Comparison of ENCODE assay signal across 13 cellular contexts in the genomic region with DNA sequence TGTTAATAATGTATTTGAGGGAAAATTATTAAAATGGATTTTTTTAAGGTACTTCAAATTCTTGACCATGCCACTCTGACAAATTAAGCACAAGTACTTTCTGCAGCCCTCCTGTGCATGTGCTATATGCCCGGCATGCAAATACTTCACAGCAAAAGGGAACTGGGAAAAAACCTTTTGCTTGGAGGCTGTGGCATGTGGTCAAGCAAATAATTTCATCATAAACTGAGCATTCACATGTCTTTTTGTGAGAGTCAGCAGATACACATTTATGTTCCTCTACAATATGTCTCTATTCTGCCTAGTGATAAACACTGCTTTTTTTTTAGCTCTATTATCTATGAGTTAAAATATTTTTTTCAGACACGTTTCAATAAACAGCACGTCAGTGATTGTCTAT. TPM values are rescaled to one million over a fixed set of nuclear protein-coding genes. Genes with fewer than 3 reads are reported as not detected.
DNase-seq lines count a peak whose midpoint lies in the region; ATAC-seq and TF ChIP-seq lines count a peak whose summit lies in the region.
"Had no signal": no experiment of that assay in that cellular context is flagged by ENCODE, and none has a peak within 500 bp of the region (broad histone marks: within the 10 kb centered on the region; RNA-seq: fewer than 3 reads in every experiment).

No MANE protein-coding gene starts in this region.

- H3K4me1 ChIP-seq in IMR-90 (ENCODE audit: control insufficient read depth, insufficient read depth, low read length) (peaks cover 8% of the 10 kb centered on the region), sigmoid colon (peaks cover 0 to 19% (median 9%) of the 10 kb centered on the region in 4 donors)
- H3K4me1 ChIP-seq: parathyroid adenoma, Peyer's patch had no signal

- POLR2A ChIA-PET in IMR-90 (lab: Charles Lee; ENCODE audit: unreplicated experiment) = no interaction called here

- H3K27me3 Mint-ChIP-seq in stimulated activated naive B cell treated with anti-CD40 and anti-IgM and Interleukin-4, amounts not matched to agents 10 μg/mL and 1 μg/mL and 100 μg/mL, for 72 hours = no peaks in the 10 kb centered on the region

- H3K27me3 ChIP-seq in IMR-90 (ENCODE audit: control insufficient read depth, insufficient read depth, low read length) = no peaks in the 10 kb centered on the region
- no peaks in the 10 kb centered on the region for H3K27me3 ChIP-seq in sigmoid colon
- H3K27me3 ChIP-seq: Peyer's patch had no signal

- H2BK5ac ChIP-seq in IMR-90 (ENCODE audit: low read depth, low read length, poor library complexity, severe bottlenecking) = peak overlapping the region; percentile 63

- no peak overlapping the region for H2AK9ac ChIP-seq in IMR-90 (replicated peaks; ENCODE audit: low read depth, low read length, poor library complexity)

- H3K27ac ChIP-seq in IMR-90 (ENCODE audit: insufficient read depth, low read length) (peak overlapping the region; percentile 55), sigmoid colon (peak overlapping the region in 2 of 4 donors; percentile 50 to 57)
- H3K27ac ChIP-seq: parathyroid adenoma, Peyer's patch had no signal

- 0 out of 2 replicates have a peak overlapping the region, but pooled peaks have one; percentile 13 for H4K91ac ChIP-seq in IMR-90 (ENCODE audit: insufficient read depth, low read depth, low read length)

- H2BK120ac ChIP-seq in IMR-90 (ENCODE audit: low read depth, low read length) = peak overlapping the region; percentile 52; the same call in 1 of the 2 replicates

- no peak overlapping the region for H3K9ac ChIP-seq in IMR-90 (ENCODE audit: low read depth, low read length)
- H3K9ac ChIP-seq: parathyroid adenoma had no signal

- peaks cover 6% of the 10 kb centered on the region for H3K9me3 ChIP-seq in IMR-90 (ENCODE audit: control insufficient read depth, insufficient read depth, low read length)
- no peaks in the 10 kb centered on the region for H3K9me3 ChIP-seq in sigmoid colon
- H3K9me3 ChIP-seq: Peyer's patch had no signal

- H3K9me3 Mint-ChIP-seq in stimulated activated naive B cell treated with anti-CD40 and anti-IgM and Interleukin-4, amounts not matched to agents 10 μg/mL and 1 μg/mL and 100 μg/mL, for 72 hours = peaks cover 13 to 16% of the 10 kb centered on the region in 2 donors

- WGBS in IMR-90 (ENCODE audit: extremely low coverage in 2 of 2, insufficient read length in 1 of 2), 2 experiments = no CpG with 5 or more reads among the region's 3 CpGs
- WGBS in sigmoid colon, 2 donors = 57% methylated on average over 3 of the region's 3 CpGs

- dilution Hi-C loops in IMR-90 (cut with HindIII; ENCODE audit: low sequenced_read_pairs, unreplicated experiment) = no loop called here

- peak overlapping the region; percentile 17 to 37; a peak in 2 of 4 replicates for H4K8ac ChIP-seq in IMR-90 (ENCODE audit: low read depth in 2 of 2, low read length in 2 of 2)

- BruUV-seq in IMR-90 (replicated peaks; lab: Mats Ljungman, UMichigan) = no TSS peak

- no peak overlapping the region for H3K56ac ChIP-seq in IMR-90 (ENCODE audit: extremely low read depth, insufficient read depth, low read length)

- peak; percentile 42 for ATAC-seq in Right ventricle myocardium inferior
- peak; percentile 36 for ATAC-seq in IMR-90 (ENCODE audit: low read depth)
- ATAC-seq in stimulated activated naive B cell treated with anti-CD40 and anti-IgM and Interleukin-4, amounts not matched to agents 10 μg/mL and 1 μg/mL and 100 μg/mL, for 72 hours (replicated peaks) = peak; percentile 63 to 78
- ATAC-seq in GM21367 (IDR thresholded peaks at IDR 0.05; ENCODE audit: unreplicated experiment) = no peak
- ATAC-seq: left colon had no signal

- H3K23ac ChIP-seq in IMR-90 (ENCODE audit: low read depth, low read length) = no peak overlapping the region

- TF ChIP-seq POLR2A in IMR-90 (IDR thresholded peaks at IDR 0.05; ENCODE audit: low read depth, low read length) (no peak), sigmoid colon (IDR thresholded peaks at IDR 0.05) (no peak)

- H3K4me3 ChIP-seq in IMR-90 (ENCODE audit: insufficient read depth, low read depth, low read length) = no peak overlapping the region
- H3K4me3 ChIP-seq in cardiac fibroblast (replicated peaks in 1 of 2; ENCODE audit: low read depth in 2 of 2, low read length in 2 of 2) = no peak overlapping the region
- H3K4me3 ChIP-seq in sigmoid colon = no peak overlapping the region
- H3K4me3 ChIP-seq: Peyer's patch had no signal

- no peaks in the 10 kb centered on the region for H4K20me1 ChIP-seq in IMR-90 (ENCODE audit: insufficient read depth, low read length)

- no peak for TF ChIP-seq EP300 in sigmoid colon (IDR thresholded peaks at IDR 0.05)

- H2AFZ ChIP-seq in IMR-90 (replicated peaks; ENCODE audit: low read length, poor library complexity) = no peak overlapping the region
- H2AFZ ChIP-seq: parathyroid adenoma had no signal

- DNase-seq in Right ventricle myocardium inferior (ENCODE audit: missing footprints) (no peak), cardiac septum (ENCODE audit: low spot score) (no peak), IMR-90 (peak; percentile 73), cardiac fibroblast (ENCODE audit: low read depth in 2 of 2) (peak; percentile 31 to 52), sigmoid colon (no peak)
- DNase-seq in stimulated activated naive B cell treated with anti-CD40 and anti-IgM and Interleukin-4, amounts not matched to agents 10 μg/mL and 1 μg/mL and 100 μg/mL, for 72 hours = no peak
- DNase-seq in activated T-cell treated with anti-CD3 and anti-CD28 coated beads, Interleukin-2, amount 50 U/mL, for 1 hour = no peak
- DNase-seq: DMS153, left colon, NCI-H2081 treated with DMSO at 0.1 percent for 48 hours, Peyer's patch had no signal

- H3K4ac ChIP-seq in IMR-90 (ENCODE audit: low read depth, low read length) = no peak overlapping the region

- H3K4me2 ChIP-seq in IMR-90 (ENCODE audit: low read depth, low read length) = no peak overlapping the region; the same call in 1 of the 2 replicates

- CTCF ChIA-PET in IMR-90 (lab: Yijun Ruan, JAX) = no interaction called here

- H3K9me1 ChIP-seq in IMR-90 (ENCODE audit: insufficient read depth, low read length) = peaks cover 5% of the 10 kb centered on the region; the same call in 1 of the 2 replicates

- no peak overlapping the region for H3K18ac ChIP-seq in IMR-90 (ENCODE audit: low read depth, low read length)

- no peak for TF ChIP-seq RAD21 in IMR-90 (IDR thresholded peaks at IDR 0.05; ENCODE audit: low read length)

- H3K14ac ChIP-seq in IMR-90 (replicated peaks; ENCODE audit: low read depth, low read length) = peak overlapping the region; percentile 7; the same call in 1 of the 2 replicates

- in situ Hi-C loops in IMR-90 (cut with MboI; ENCODE audit: low sequenced_read_pairs) = no loop called here

- H3K36me3 ChIP-seq in IMR-90 (ENCODE audit: control insufficient read depth, insufficient read depth, low read length) = no peaks in the 10 kb centered on the region
- H3K36me3 ChIP-seq in sigmoid colon = peaks cover 0 to 7% (median 0%) of the 10 kb centered on the region in 4 donors
- H3K36me3 ChIP-seq: Peyer's patch had no signal

- peak overlapping the region; percentile 73 for H2AK5ac ChIP-seq in IMR-90 (ENCODE audit: low read depth, low read length)

- no peak for TF ChIP-seq CTCF in IMR-90 (conservative IDR thresholded peaks at IDR 0.05; ENCODE audit: low read depth, low read length)
- TF ChIP-seq CTCF in cardiac fibroblast (IDR thresholded peaks at IDR 0.05; ENCODE audit: low read depth, low read length) = no peak
- TF ChIP-seq CTCF in sigmoid colon (IDR thresholded peaks at IDR 0.05) = no peak

- H2BK20ac ChIP-seq in IMR-90 (ENCODE audit: low read depth, low read length) = peak overlapping the region; percentile 49; the same call in 1 of the 2 replicates

- H3K4me1 Mint-ChIP-seq in stimulated activated naive B cell treated with anti-CD40 and anti-IgM and Interleukin-4, amounts not matched to agents 10 μg/mL and 1 μg/mL and 100 μg/mL, for 72 hours = peaks cover 0 to 9% of the 10 kb centered on the region in 2 donors

- H3K79me1 ChIP-seq in IMR-90 (ENCODE audit: low read depth in 1 of 2, low read length in 2 of 2) = no peaks in the 10 kb centered on the region

- H4K5ac ChIP-seq in IMR-90 (ENCODE audit: low read depth, low read length) = no peak overlapping the region

- peak overlapping the region; percentile 47; the same call in 1 of the 3 replicates for H2BK15ac ChIP-seq in IMR-90 (ENCODE audit: low read depth, low read length)

- no peak overlapping the region for H3K27ac Mint-ChIP-seq in stimulated activated naive B cell treated with anti-CD40 and anti-IgM and Interleukin-4, amounts not matched to agents 10 μg/mL and 1 μg/mL and 100 μg/mL, for 72 hours

- intact Hi-C loops in Right ventricle myocardium inferior (cut with DNase I) (no loop called here), cardiac septum (cut with DNase I) (no loop called here), IMR-90 (cut with micrococcal nuclease) (no loop called here), sigmoid colon (cut with DNase I) (no loop called here)

- H3K36me3 Mint-ChIP-seq in stimulated activated naive B cell treated with anti-CD40 and anti-IgM and Interleukin-4, amounts not matched to agents 10 μg/mL and 1 μg/mL and 100 μg/mL, for 72 hours = no peaks in the 10 kb centered on the region

- H3K4me3 Mint-ChIP-seq in stimulated activated naive B cell treated with anti-CD40 and anti-IgM and Interleukin-4, amounts not matched to agents 10 μg/mL and 1 μg/mL and 100 μg/mL, for 72 hours = no peak overlapping the region

TF ChIP-seq in IMR-90, 13 proteins besides CTCF, POLR2A, EP300 and RAD21:
- TF ChIP-seq MXI1 (IDR thresholded peaks at IDR 0.05; ENCODE audit: borderline replicate concordance, low read depth, low read length) = no peak
- TF ChIP-seq RCOR1 (IDR thresholded peaks at IDR 0.05; ENCODE audit: insufficient replicate concordance, low read length) = no peak
- no peak for TF ChIP-seq BHLHE40 (IDR thresholded peaks at IDR 0.05; ENCODE audit: low read depth, low read length)
- no peak for TF ChIP-seq MAZ (IDR thresholded peaks at IDR 0.05; ENCODE audit: borderline replicate concordance, low read depth, low read length)
- no peak for TF ChIP-seq SMC3 (IDR thresholded peaks at IDR 0.05; ENCODE audit: low read depth, low read length)
- peak; percentile 28; the same call in 1 of the 2 replicates for TF ChIP-seq MAFK (IDR thresholded peaks at IDR 0.05; ENCODE audit: low read depth, low read length)
- no peak for TF ChIP-seq RFX5 (IDR thresholded peaks at IDR 0.05; ENCODE audit: low read depth, low read length)

RNA-seq across cellular contexts. Expression of a gene that starts 53.7 kb away (rescaled TPM):
- total RNA-seq in Right ventricle myocardium inferior = 1.7 TPM
- 1.00 TPM for total RNA-seq in cardiac septum
- 187 and 213 TPM in 2 replicates for total RNA-seq in IMR-90 (2012; rRNA removed)
- 27.0 and 31.2 TPM in 2 replicates for polyA plus RNA-seq in IMR-90 (2012; rRNA removed)
- polyA plus RNA-seq in IMR-90 (2012; cell fraction: cytosol; rRNA removed) = 4.9 and 6.8 TPM in 2 replicates
- polyA plus RNA-seq in IMR-90 (2012; cell fraction: nucleus; rRNA removed; ENCODE audit: low replicate concordance) = 2.4 and 22.8 TPM in 2 replicates
- total RNA-seq in sigmoid colon = 10 to 100 TPM; 50.1 to 83.8 (median 58.4) TPM
- 1 to 10 TPM in 2 of 3 donors, under 1 TPM in 1; 0.23 to 3.6 (median 3.1) TPM for polyA plus RNA-seq in sigmoid colon

Comparison
In these comparisons a context has a peak if more than half of its experiments do, and no peak if none do; other contexts are left out.
1. DNase-seq: peak in IMR-90 (single experiment) and cardiac fibroblast (2 of 2); none in Right ventricle myocardium inferior (single experiment), cardiac septum (single experiment), stimulated activated naive B cell treated with anti-CD40 and anti-IgM and Interleukin-4, amounts not matched to agents 10 μg/mL and 1 μg/mL and 100 μg/mL, for 72 hours (single experiment), activated T-cell treated with anti-CD3 and anti-CD28 coated beads, Interleukin-2, amount 50 U/mL, for 1 hour (single experiment) and sigmoid colon (single experiment).
2. RNA of a gene that starts 53.7 kb away (total RNA-seq): 187 to 213 TPM in IMR-90 and 50.1 to 83.8 TPM in sigmoid colon; 1.7 TPM in Right ventricle myocardium inferior (single experiment) and 1.00 TPM in cardiac septum (single experiment); every median in the first group is over 10 times any median in the second.